13 cellular contexts compared by ENCODE assay signal in genomic region chr16:10600792-10601443, GRCh38. TPM values are rescaled to one million over a fixed set of nuclear protein-coding genes. Genes with fewer than 3 reads are reported as not detected.
DNase-seq lines count a peak whose midpoint lies in the region; ATAC-seq and TF ChIP-seq lines count a peak whose summit lies in the region.
"Had no signal": no experiment of that assay in that cellular context is flagged by ENCODE, and none has a peak within 500 bp of the region (broad histone marks: within the 10 kb centered on the region; RNA-seq: fewer than 3 reads in every experiment).

No MANE protein-coding gene starts in this region.

- intact Hi-C loops in colonic mucosa (cut with DNase I) = no loop called here

- H3K4me1 ChIP-seq in MM.1S (ENCODE audit: low read length) = peaks cover 28% of the 10 kb centered on the region
- peaks cover 19 to 23% of the 10 kb centered on the region in 2 experiments for H3K4me1 ChIP-seq in trophoblast cell (ENCODE audit: control insufficient read depth in 1 of 2, insufficient read depth in 2 of 2, low read length in 2 of 2)
- peaks cover 11% of the 10 kb centered on the region for H3K4me1 ChIP-seq in colonic mucosa

- ATAC-seq in GM19467 (IDR thresholded peaks at IDR 0.05; ENCODE audit: unreplicated experiment) = no peak

- in situ Hi-C loops in GM13977 (cut with MboI; ENCODE audit: low pct_unique_long_range_greater_than_20kb, low sequenced_read_pairs, unreplicated experiment) = no loop called here

- H3K4me3 ChIP-seq in MM.1S (ENCODE audit: low read length) (no peak overlapping the region), fibroblast of mammary gland (ENCODE audit: control insufficient read depth, low read depth, low read length) (no peak overlapping the region), trophoblast cell (ENCODE audit: low read depth, low read length) (no peak overlapping the region), colonic mucosa (no peak overlapping the region)
- H3K4me3 ChIP-seq: prostate gland had no signal

- WGBS in trophoblast cell (ENCODE audit: extremely low coverage, insufficient coverage, insufficient read length) = no CpG with 5 or more reads among the region's 12 CpGs

- no peaks in the 10 kb centered on the region for H3F3A ChIP-seq in MM.1S (ENCODE audit: insufficient read depth, low read length)

- H3K9me3 ChIP-seq in MM.1S (replicated peaks; ENCODE audit: insufficient read depth, low read length) (no peaks in the 10 kb centered on the region), trophoblast cell (ENCODE audit: insufficient read depth, low read depth, low read length) (no peaks in the 10 kb centered on the region), colonic mucosa (no peaks in the 10 kb centered on the region)
- H3K9me3 ChIP-seq: prostate gland had no signal

- H3K4ac ChIP-seq in trophoblast cell (ENCODE audit: low read depth, low read length) = peak overlapping the region; percentile 0

- peak overlapping the region; percentile 59 for H3K14ac ChIP-seq in trophoblast cell (ENCODE audit: low read length)

- H4K20me1 ChIP-seq in MM.1S (ENCODE audit: insufficient read depth, low read length) = no peaks in the 10 kb centered on the region

- no peak overlapping the region; the same call in 1 of the 2 replicates for H2AFZ ChIP-seq in MM.1S (ENCODE audit: low read length)
- peak overlapping the region; percentile 26 for H2AFZ ChIP-seq in trophoblast cell (ENCODE audit: insufficient read depth, low read length, poor library complexity)

- peak overlapping the region; percentile 89 for H4K91ac ChIP-seq in trophoblast cell (ENCODE audit: low read depth, low read length)

- H3K9me2 ChIP-seq in MM.1S (replicated peaks; ENCODE audit: insufficient read depth, low read length) = no peaks in the 10 kb centered on the region

- no peaks in the 10 kb centered on the region for H3K36me3 ChIP-seq in MM.1S (replicated peaks; ENCODE audit: insufficient read depth, low read length)
- no peaks in the 10 kb centered on the region for H3K36me3 ChIP-seq in trophoblast cell (ENCODE audit: control insufficient read depth in 1 of 2, insufficient read depth in 2 of 2, low read length in 2 of 2)
- H3K36me3 ChIP-seq in colonic mucosa = no peaks in the 10 kb centered on the region
- H3K36me3 ChIP-seq: prostate gland had no signal

- peak overlapping the region; percentile 52 for H3K18ac ChIP-seq in trophoblast cell (ENCODE audit: low read length)

- H3K23ac ChIP-seq in trophoblast cell (ENCODE audit: low read length) = no peak overlapping the region

- H3K27me3 ChIP-seq in MM.1S (replicated peaks; ENCODE audit: insufficient read depth, low read length) = no peaks in the 10 kb centered on the region
- no peaks in the 10 kb centered on the region for H3K27me3 ChIP-seq in trophoblast cell (ENCODE audit: insufficient read depth, low read length)
- no peaks in the 10 kb centered on the region for H3K27me3 ChIP-seq in colonic mucosa

- H2BK120ac ChIP-seq in trophoblast cell (ENCODE audit: insufficient read depth, low read length, poor library complexity) = peak overlapping the region; percentile 69

- H3K4me2 ChIP-seq in MM.1S (ENCODE audit: low read depth, low read length) (peak overlapping the region; percentile 46), trophoblast cell (ENCODE audit: low read length) (peak overlapping the region; percentile 18)

- H4K8ac ChIP-seq in trophoblast cell (ENCODE audit: low read depth, low read length) = peak overlapping the region; percentile 11

- H3K79me1 ChIP-seq in trophoblast cell (ENCODE audit: low read length) = peaks cover 26% of the 10 kb centered on the region

- peak overlapping the region; percentile 72 for H2BK12ac ChIP-seq in trophoblast cell (ENCODE audit: low read length)

- H4K12ac ChIP-seq in trophoblast cell (ENCODE audit: low read depth, low read length) = no peak overlapping the region

- no peaks in the 10 kb centered on the region for H3K79me2 ChIP-seq in MM.1S (ENCODE audit: low read length)
- H3K79me2 ChIP-seq in trophoblast cell (ENCODE audit: control insufficient read depth, insufficient read depth, low read length, poor library complexity) = no peaks in the 10 kb centered on the region

- H3K27ac ChIP-seq in MM.1S (ENCODE audit: low read length) = no peak overlapping the region
- peak overlapping the region; percentile 76 for H3K27ac ChIP-seq in trophoblast cell (ENCODE audit: low read depth, low read length)
- no peak overlapping the region for H3K27ac ChIP-seq in colonic mucosa

- no peak for TF ChIP-seq CTCF in GM13977 (IDR thresholded peaks at IDR 0.05; ENCODE audit: extremely low read depth, insufficient read depth, missing control alignments)
- TF ChIP-seq CTCF in MM.1S (IDR thresholded peaks at IDR 0.05; ENCODE audit: low read length) = no peak
- TF ChIP-seq CTCF in fibroblast of mammary gland (conservative IDR thresholded peaks at IDR 0.05; ENCODE audit: control insufficient read depth, insufficient read depth, low read depth, low read length) = no peak
- no peak for TF ChIP-seq CTCF in colonic mucosa (IDR thresholded peaks at IDR 0.05)

- peak; percentile 58 for DNase-seq in GM13977 (ENCODE audit: low spot score)
- DNase-seq in MM.1S = peak; percentile 59
- peak; percentile 82 for DNase-seq in fibroblast of mammary gland (ENCODE audit: low read depth)
- DNase-seq in trophoblast cell = no peak
- DNase-seq in colonic mucosa = no peak
- no peak for DNase-seq in effector CD8-positive, alpha-beta T cell (lab: John Stamatoyannopoulos, UW)
- no peak for DNase-seq in SK-N-DZ (ENCODE audit: low spot score)
- DNase-seq: activated B cell treated with CpG ODN at 0.5 μM for 24 hours; CD4-positive, alpha-beta T cell; NCI-H1105 treated with DMSO at 0.1 percent for 48 hours; stimulated activated CD4-positive, alpha-beta T cell treated with anti-CD3 and anti-CD28 coated beads, Interleukin-4, amount 100 ng/mL, for 1 hour had no signal

- H3K9ac ChIP-seq in MM.1S (ENCODE audit: low read length) = no peak overlapping the region
- H3K9ac ChIP-seq in trophoblast cell (ENCODE audit: low read length) = no peak overlapping the region
- H3K9ac ChIP-seq in colonic mucosa (ENCODE audit: low read depth in 2 of 2, low read length in 2 of 2) = no peak overlapping the region

- peak overlapping the region; percentile 50 for H2BK5ac ChIP-seq in trophoblast cell (ENCODE audit: low read depth, low read length, poor library complexity)

- peak overlapping the region; percentile 60 for H2AK5ac ChIP-seq in trophoblast cell (ENCODE audit: low read length)

RNA-seq across cellular contexts. Expression of gene EMP2, which starts 20.5 kb away (rescaled TPM):
- 34.8 and 40.1 TPM in 2 replicates for polyA plus RNA-seq in trophoblast cell (2013)
- 100 to 1,000 TPM; 113 to 133 TPM for total RNA-seq in colonic mucosa
- polyA plus RNA-seq in SK-N-DZ (2014; cell fraction: cytosol; rRNA removed) = 7.7 and 8.4 TPM in 2 replicates
- 2.8 and 3.6 TPM in 2 replicates for polyA plus RNA-seq in SK-N-DZ (2014; cell fraction: nucleus; rRNA removed)
- total RNA-seq: activated B cell treated with CpG ODN at 0.5 μM for 24 hours; CD4-positive, alpha-beta T cell had no signal

Comparison
In these comparisons a context has a peak if more than half of its experiments do, and no peak if none do; other contexts are left out.
1. DNase-seq: peak in GM13977 (single experiment), MM.1S (single experiment) and fibroblast of mammary gland (single experiment); none in trophoblast cell (0 of 2), colonic mucosa (single experiment), effector CD8-positive, alpha-beta T cell (single experiment) and SK-N-DZ (single experiment).